Comparison of ENCODE assay signal across 8 cellular contexts in the genomic region with DNA sequence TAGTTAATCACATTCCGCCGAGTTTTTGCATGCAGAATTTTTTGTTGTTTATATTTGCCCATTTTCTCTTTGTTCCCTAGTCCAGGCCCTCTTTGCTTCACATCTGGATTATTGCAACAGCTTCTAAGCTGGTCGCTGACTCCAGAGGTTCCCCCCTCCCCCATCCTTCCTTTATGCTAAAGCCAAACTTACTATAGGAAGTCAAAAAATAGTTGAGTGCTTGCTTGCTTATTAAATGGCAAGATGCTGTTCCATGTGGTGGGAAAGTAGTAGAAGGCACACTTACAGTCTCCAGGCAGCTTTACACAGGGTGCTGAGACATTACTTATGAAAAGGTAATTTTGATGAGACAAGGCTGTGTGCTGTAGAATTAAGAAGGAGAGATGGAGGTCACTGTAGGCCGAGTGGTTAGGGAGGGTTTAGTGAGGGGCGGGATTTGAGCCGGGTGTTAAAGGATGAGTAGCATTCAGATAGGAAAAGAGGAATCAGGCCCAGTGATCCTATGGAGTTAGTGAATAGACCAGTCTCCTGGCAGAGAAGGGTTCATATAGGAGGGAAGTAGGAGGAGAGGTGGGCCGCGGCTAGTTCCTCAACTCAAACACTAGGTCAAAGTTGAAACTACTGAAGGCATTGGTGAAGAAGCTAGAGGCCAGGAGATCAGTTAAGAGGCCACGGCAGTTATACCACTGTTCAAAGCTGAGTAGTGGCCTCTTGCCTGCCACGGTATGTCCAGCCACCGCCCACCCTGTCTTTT. TPM values are rescaled to one million over a fixed set of nuclear protein-coding genes. Genes with fewer than 3 reads are reported as not detected.
DNase-seq lines count a peak whose midpoint lies in the region; ATAC-seq and TF ChIP-seq lines count a peak whose summit lies in the region.

No MANE protein-coding gene starts in this region.

- no peaks in the 10 kb centered on the region for H3K9me3 Mint-ChIP-seq in activated CD8-positive, alpha-beta memory T cell treated with anti-CD3 and anti-CD28 coated beads, Interleukin-2, amount 10 ng/mL, durations not matched to agents 7 days and 5 days (ENCODE audit: low read depth)
- H3K9me3 Mint-ChIP-seq in activated CD4-positive, alpha-beta memory T cell treated with anti-CD3 and anti-CD28 coated beads for 36 hours: no peaks in the 10 kb centered on the region
- no peaks in the 10 kb centered on the region for H3K9me3 Mint-ChIP-seq in stimulated activated naive CD8-positive, alpha-beta T cell treated with anti-CD3 and anti-CD28 coated beads, Interleukin-15, amount 100 ng/mL, for 72 hours

- peak overlapping the region; percentile 26 for H3K27ac ChIP-seq in right cardiac atrium (ENCODE audit: low read length)

- H3K27me3 Mint-ChIP-seq in activated CD8-positive, alpha-beta memory T cell treated with anti-CD3 and anti-CD28 coated beads, Interleukin-2, amount 10 ng/mL, durations not matched to agents 7 days and 5 days: peaks cover 14% of the 10 kb centered on the region
- H3K27me3 Mint-ChIP-seq in activated CD4-positive, alpha-beta memory T cell treated with anti-CD3 and anti-CD28 coated beads for 36 hours: no peaks in the 10 kb centered on the region
- H3K27me3 Mint-ChIP-seq in stimulated activated naive CD8-positive, alpha-beta T cell treated with anti-CD3 and anti-CD28 coated beads, Interleukin-15, amount 100 ng/mL, for 72 hours: peaks cover 10% of the 10 kb centered on the region

- H3K4me3 ChIP-seq in right cardiac atrium (ENCODE audit: low read length): peak overlapping the region; percentile 100

- DNase-seq in activated CD8-positive, alpha-beta memory T cell treated with anti-CD3 and anti-CD28 coated beads, Interleukin-2, amount 10 ng/mL, durations not matched to agents 7 days and 5 days: no peak
- DNase-seq in activated CD8-positive, alpha-beta memory T cell treated with anti-CD3 and anti-CD28 coated beads, Interleukin-2, amount 50 U/mL, for 48 hours: no peak
- no peak for DNase-seq in activated CD4-positive, alpha-beta memory T cell treated with anti-CD3 and anti-CD28 coated beads for 36 hours
- DNase-seq in right cardiac atrium (no peak), GM13977 (ENCODE audit: low spot score) (no peak), NCI-H2227 (lab: John Stamatoyannopoulos, UW; ENCODE audit: unreplicated experiment) (no peak)
- no peak for DNase-seq in stimulated activated naive CD8-positive, alpha-beta T cell treated with anti-CD3 and anti-CD28 coated beads, Interleukin-15, amount 100 ng/mL, for 72 hours

- peaks cover 14% of the 10 kb centered on the region for H3K36me3 Mint-ChIP-seq in activated CD8-positive, alpha-beta memory T cell treated with anti-CD3 and anti-CD28 coated beads, Interleukin-2, amount 10 ng/mL, durations not matched to agents 7 days and 5 days
- H3K36me3 Mint-ChIP-seq in activated CD4-positive, alpha-beta memory T cell treated with anti-CD3 and anti-CD28 coated beads for 36 hours: peaks cover 10% of the 10 kb centered on the region

- TF ChIP-seq CTCF in GM13977 (IDR thresholded peaks at IDR 0.05; ENCODE audit: extremely low read depth, insufficient read depth, missing control alignments): no peak

- H3K9me3 ChIP-seq in right cardiac atrium (ENCODE audit: control insufficient read depth, low read length): no peaks in the 10 kb centered on the region

- no peaks in the 10 kb centered on the region for H3K27me3 ChIP-seq in right cardiac atrium (ENCODE audit: control insufficient read depth, insufficient read depth)

- CTCF ChIA-PET in activated CD8-positive, alpha-beta memory T cell treated with anti-CD3 and anti-CD28 coated beads, Interleukin-2, amount 10 ng/mL, durations not matched to agents 7 days and 5 days (lab: Charles Lee): interaction anchor here (1.1 kb wide), 1 partner anchor 55 kb away, joined by 3 read pairs; no protein-coding TSS in a partner anchor
- CTCF ChIA-PET in activated CD4-positive, alpha-beta memory T cell treated with anti-CD3 and anti-CD28 coated beads for 36 hours (lab: Charles Lee): interaction anchor here (0.8 kb wide), 1 partner anchor 80 kb away, joined by 3 read pairs; no protein-coding TSS in a partner anchor

- peaks cover 3% of the 10 kb centered on the region for H3K4me1 ChIP-seq in right cardiac atrium (ENCODE audit: control insufficient read depth, insufficient read depth, low read length)

- H3K27ac Mint-ChIP-seq in activated CD8-positive, alpha-beta memory T cell treated with anti-CD3 and anti-CD28 coated beads, Interleukin-2, amount 10 ng/mL, durations not matched to agents 7 days and 5 days: peak overlapping the region; percentile 84
- H3K27ac Mint-ChIP-seq in activated CD4-positive, alpha-beta memory T cell treated with anti-CD3 and anti-CD28 coated beads for 36 hours: no peak overlapping the region
- peak overlapping the region in 1 of 2 donors; percentile 63 for H3K27ac Mint-ChIP-seq in stimulated activated naive CD8-positive, alpha-beta T cell treated with anti-CD3 and anti-CD28 coated beads, Interleukin-15, amount 100 ng/mL, for 72 hours

- 39% methylated on average over 11 of the region's 11 CpGs for WGBS in right cardiac atrium

- in situ Hi-C loops in GM13977 (cut with MboI; ENCODE audit: low pct_unique_long_range_greater_than_20kb, low sequenced_read_pairs, unreplicated experiment): no loop called here

- H3K4me3 Mint-ChIP-seq in activated CD8-positive, alpha-beta memory T cell treated with anti-CD3 and anti-CD28 coated beads, Interleukin-2, amount 10 ng/mL, durations not matched to agents 7 days and 5 days: peak overlapping the region; percentile 76
- peak overlapping the region; percentile 80 for H3K4me3 Mint-ChIP-seq in activated CD4-positive, alpha-beta memory T cell treated with anti-CD3 and anti-CD28 coated beads for 36 hours
- H3K4me3 Mint-ChIP-seq in stimulated activated naive CD8-positive, alpha-beta T cell treated with anti-CD3 and anti-CD28 coated beads, Interleukin-15, amount 100 ng/mL, for 72 hours: peak overlapping the region; percentile 82 to 89

- ATAC-seq in activated CD8-positive, alpha-beta memory T cell treated with anti-CD3 and anti-CD28 coated beads, Interleukin-2, amount 10 ng/mL, durations not matched to agents 7 days and 5 days: no peak
- ATAC-seq in right cardiac atrium (no peak), GM18517 (IDR thresholded peaks at IDR 0.05; ENCODE audit: unreplicated experiment) (no peak)
- ATAC-seq in stimulated activated naive CD8-positive, alpha-beta T cell treated with anti-CD3 and anti-CD28 coated beads, Interleukin-15, amount 100 ng/mL, for 72 hours: no peak

- intact Hi-C loops in activated CD4-positive, alpha-beta memory T cell treated with anti-CD3 and anti-CD28 coated beads for 36 hours (cut with micrococcal nuclease): loop anchor here (2.0 kb wide), 1 partner anchor 57 kb away; the partner anchor contains the start of gene ZBTB43
- intact Hi-C loops in right cardiac atrium (cut with DNase I): no loop called here

- H3K4me1 Mint-ChIP-seq in activated CD8-positive, alpha-beta memory T cell treated with anti-CD3 and anti-CD28 coated beads, Interleukin-2, amount 10 ng/mL, durations not matched to agents 7 days and 5 days: peaks cover 24% of the 10 kb centered on the region
- peaks cover 16% of the 10 kb centered on the region for H3K4me1 Mint-ChIP-seq in activated CD4-positive, alpha-beta memory T cell treated with anti-CD3 and anti-CD28 coated beads for 36 hours (ENCODE audit: low read depth)
- H3K4me1 Mint-ChIP-seq in stimulated activated naive CD8-positive, alpha-beta T cell treated with anti-CD3 and anti-CD28 coated beads, Interleukin-15, amount 100 ng/mL, for 72 hours: peaks cover 35% of the 10 kb centered on the region

- POLR2A ChIA-PET in activated CD4-positive, alpha-beta memory T cell treated with anti-CD3 and anti-CD28 coated beads for 36 hours (lab: Charles Lee): no interaction called here

RNA-seq across cellular contexts. Expression of gene ZBTB34, which starts 1.4 kb away (rescaled TPM):
- 1 to 10 TPM; 7.4 to 7.5 TPM for total RNA-seq in activated CD8-positive, alpha-beta memory T cell treated with anti-CD3 and anti-CD28 coated beads, Interleukin-2, amount 10 ng/mL, durations not matched to agents 7 days and 5 days
- total RNA-seq in activated CD4-positive, alpha-beta memory T cell treated with anti-CD3 and anti-CD28 coated beads for 36 hours: 1 to 10 TPM; 4.0 to 4.5 TPM
- total RNA-seq in right cardiac atrium: 1 to 10 TPM; 5.2 to 6.0 (median 5.4) TPM
- polyA plus RNA-seq in right cardiac atrium: 2.4 TPM

RNA-seq across cellular contexts. Expression of gene RALGPS1, which starts 52.7 kb away (rescaled TPM):
- 1 to 10 TPM; 1.9 to 4.4 TPM for total RNA-seq in activated CD8-positive, alpha-beta memory T cell treated with anti-CD3 and anti-CD28 coated beads, Interleukin-2, amount 10 ng/mL, durations not matched to agents 7 days and 5 days
- total RNA-seq in activated CD4-positive, alpha-beta memory T cell treated with anti-CD3 and anti-CD28 coated beads for 36 hours: 1 to 10 TPM; 2.1 to 3.1 TPM
- 10 to 100 TPM; 11.9 to 19.5 (median 17.5) TPM for total RNA-seq in right cardiac atrium
- 10.8 TPM for polyA plus RNA-seq in right cardiac atrium

RNA-seq across cellular contexts. Expression of gene ZBTB43, which starts 57.0 kb away (rescaled TPM):
- total RNA-seq in activated CD8-positive, alpha-beta memory T cell treated with anti-CD3 and anti-CD28 coated beads, Interleukin-2, amount 10 ng/mL, durations not matched to agents 7 days and 5 days: 10 to 100 TPM; 25.2 to 28.9 TPM
- total RNA-seq in activated CD4-positive, alpha-beta memory T cell treated with anti-CD3 and anti-CD28 coated beads for 36 hours: 10 to 100 TPM; 20.5 to 28.4 TPM
- 10 to 100 TPM; 17.2 to 23.4 (median 19.6) TPM for total RNA-seq in right cardiac atrium
- 7.5 TPM for polyA plus RNA-seq in right cardiac atrium
